Comparison of ENCODE assay signal across 1 cellular context in genomic region chr1:22949807-22950462, GRCh38.
TF ChIP-seq lines count a peak whose summit lies in the region.

No MANE protein-coding gene starts in this region.

TF ChIP-seq in HepG2, 621 proteins besides CTCF, POLR2A, EP300 and RAD21 (continued from another document):
- TF ChIP-seq STAT6 (CRISPR knock-in tag; IDR thresholded peaks at IDR 0.05; ENCODE audit: borderline replicate concordance), result no peak
- TF ChIP-seq ZNF619 (CRISPR knock-in tag; IDR thresholded peaks at IDR 0.05), result no peak
- TF ChIP-seq ZNF207 (IDR thresholded peaks at IDR 0.05; ENCODE audit: borderline replicate concordance), result no peak
- TF ChIP-seq NR0B2 (CRISPR knock-in tag; IDR thresholded peaks at IDR 0.05), result no peak
- no peak for TF ChIP-seq HNF4G (IDR thresholded peaks at IDR 0.05; ENCODE audit: borderline replicate concordance, low read depth, low read length)
- TF ChIP-seq HNF4G (CRISPR knock-in tag; IDR thresholded peaks at IDR 0.05; ENCODE audit: borderline replicate concordance, low read depth), result no peak
- TF ChIP-seq TOPORS (CRISPR knock-in tag; IDR thresholded peaks at IDR 0.05), result no peak
- no peak for TF ChIP-seq RBM22 (optimal IDR thresholded peaks at IDR 0.05; ENCODE audit: low read length)
